Comparison of ENCODE assay signal across 1 cellular context in the genomic region with DNA sequence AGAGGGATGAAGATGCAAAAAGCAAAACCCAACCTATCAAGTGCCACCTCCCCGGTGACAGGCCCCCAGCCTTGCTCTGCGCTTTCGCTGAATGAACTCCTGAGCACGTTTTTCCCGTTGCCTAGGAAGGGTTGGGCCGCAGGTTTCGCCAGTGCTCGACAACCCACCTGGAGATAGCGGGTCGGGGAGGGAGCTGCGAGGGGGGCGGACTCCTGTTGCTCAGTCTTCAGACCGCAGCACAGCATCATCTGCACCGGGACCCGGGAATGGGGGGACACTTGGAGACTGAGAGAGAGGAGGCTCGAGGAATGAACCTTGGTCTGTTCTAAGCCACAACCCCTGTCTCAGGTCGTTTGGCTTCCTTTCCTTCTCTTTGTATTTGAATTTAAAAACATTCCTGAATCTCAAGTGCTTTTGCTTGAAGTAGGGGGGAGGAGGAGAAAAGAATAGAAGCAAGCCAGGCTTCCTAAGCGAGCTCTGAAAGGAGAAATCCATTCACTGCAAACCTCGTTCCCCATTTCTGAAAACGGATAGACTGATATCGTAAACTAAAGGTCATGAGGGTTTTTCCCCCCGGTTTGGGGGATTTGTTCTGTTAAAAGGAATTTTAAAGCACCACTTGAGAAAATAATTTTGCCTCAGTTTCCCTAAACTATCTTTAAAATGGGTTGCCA.
TF ChIP-seq lines count a peak whose summit lies in the region.

No MANE protein-coding gene starts in this region.

TF ChIP-seq in HepG2, 621 proteins besides CTCF, POLR2A, EP300 and RAD21:
- TF ChIP-seq, protein P1, sequence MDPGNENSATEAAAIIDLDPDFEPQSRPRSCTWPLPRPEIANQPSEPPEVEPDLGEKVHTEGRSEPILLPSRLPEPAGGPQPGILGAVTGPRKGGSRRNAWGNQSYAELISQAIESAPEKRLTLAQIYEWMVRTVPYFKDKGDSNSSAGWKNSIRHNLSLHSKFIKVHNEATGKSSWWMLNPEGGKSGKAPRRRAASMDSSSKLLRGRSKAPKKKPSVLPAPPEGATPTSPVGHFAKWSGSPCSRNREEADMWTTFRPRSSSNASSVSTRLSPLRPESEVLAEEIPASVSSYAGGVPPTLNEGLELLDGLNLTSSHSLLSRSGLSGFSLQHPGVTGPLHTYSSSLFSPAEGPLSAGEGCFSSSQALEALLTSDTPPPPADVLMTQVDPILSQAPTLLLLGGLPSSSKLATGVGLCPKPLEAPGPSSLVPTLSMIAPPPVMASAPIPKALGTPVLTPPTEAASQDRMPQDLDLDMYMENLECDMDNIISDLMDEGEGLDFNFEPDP (CRISPR knock-in tag; conservative IDR thresholded peaks at IDR 0.05): no peak
- TF ChIP-seq, protein P2, sequence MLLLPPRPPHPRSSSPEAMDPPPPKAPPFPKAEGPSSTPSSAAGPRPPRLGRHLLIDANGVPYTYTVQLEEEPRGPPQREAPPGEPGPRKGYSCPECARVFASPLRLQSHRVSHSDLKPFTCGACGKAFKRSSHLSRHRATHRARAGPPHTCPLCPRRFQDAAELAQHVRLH (CRISPR knock-in tag; IDR thresholded peaks at IDR 0.05; ENCODE audit: borderline replicate concordance, low read depth): no peak
- TF ChIP-seq, protein P3, sequence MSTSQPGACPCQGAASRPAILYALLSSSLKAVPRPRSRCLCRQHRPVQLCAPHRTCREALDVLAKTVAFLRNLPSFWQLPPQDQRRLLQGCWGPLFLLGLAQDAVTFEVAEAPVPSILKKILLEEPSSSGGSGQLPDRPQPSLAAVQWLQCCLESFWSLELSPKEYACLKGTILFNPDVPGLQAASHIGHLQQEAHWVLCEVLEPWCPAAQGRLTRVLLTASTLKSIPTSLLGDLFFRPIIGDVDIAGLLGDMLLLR (CRISPR knock-in tag; IDR thresholded peaks at IDR 0.05): no peak
- TF ChIP-seq ZNF777 (CRISPR knock-in tag; IDR thresholded peaks at IDR 0.05) (no peak), POGZ (CRISPR knock-in tag; IDR thresholded peaks at IDR 0.05) (no peak), IKZF4 (CRISPR knock-in tag; IDR thresholded peaks at IDR 0.05; ENCODE audit: borderline replicate concordance, low read depth, not compliant biosample characterization) (no peak), ISL2 (CRISPR knock-in tag; IDR thresholded peaks at IDR 0.05) (no peak), RFX1 (IDR thresholded peaks at IDR 0.05) (no peak)
